Comparison of ENCODE assay signal across 12 cellular contexts in genomic region chr3:196524527-196524926, GRCh38. TPM values are rescaled to one million over a fixed set of nuclear protein-coding genes. Genes with fewer than 3 reads are reported as not detected.
DNase-seq lines count a peak whose midpoint lies in the region; ATAC-seq and TF ChIP-seq lines count a peak whose summit lies in the region.
"Had no signal": no experiment of that assay in that cellular context is flagged by ENCODE, and none has a peak within 500 bp of the region (broad histone marks: within the 10 kb centered on the region; RNA-seq: fewer than 3 reads in every experiment).

No MANE protein-coding gene starts in this region.

- DNase-seq in HFF-Myc (ENCODE audit: extremely low read depth, low read depth): no peak
- DNase-seq in OCI-LY7 (ENCODE audit: low spot score): peak; percentile 36
- no peak for DNase-seq in endodermal cell
- no peak for DNase-seq in T1000 (lab: John Stamatoyannopoulos, UW)
- no peak for DNase-seq in NCI-H2029 (lab: John Stamatoyannopoulos, UW)
- DNase-seq in left lung: no peak
- DNase-seq: C1 segment of cervical spinal cord; effector memory CD8-positive, alpha-beta T cell; MG63 had no signal

- H3K4me1 ChIP-seq in OCI-LY7 (ENCODE audit: insufficient read depth, low read length, poor library complexity, severe bottlenecking) (peaks cover 8% of the 10 kb centered on the region), endodermal cell (ENCODE audit: control insufficient read depth, insufficient read depth, low read length) (no peaks in the 10 kb centered on the region), left lung (peaks cover 0 to 4% of the 10 kb centered on the region in 2 donors)

- POLR2A ChIA-PET in OCI-LY7 (lab: Charles Lee): interaction anchor here (0.6 to 0.7 kb wide), 2 partner anchors 161 to 1005 kb away, joined by 3 read pairs; no protein-coding TSS in a partner anchor

- no peak overlapping the region for H3K27ac Mint-ChIP-seq in endodermal cell
- H3K27ac Mint-ChIP-seq: effector memory CD8-positive, alpha-beta T cell; type B pancreatic cell had no signal

- no peak overlapping the region for H3K4me2 ChIP-seq in OCI-LY7 (ENCODE audit: low read length)

- ATAC-seq in HG03039 (IDR thresholded peaks at IDR 0.05; ENCODE audit: unreplicated experiment) (no peak), left lung (no peak)
- ATAC-seq: effector memory CD8-positive, alpha-beta T cell had no signal

- no peaks in the 10 kb centered on the region for H3K36me3 Mint-ChIP-seq in endodermal cell (ENCODE audit: low read depth)

- no peak overlapping the region for H3K4me3 Mint-ChIP-seq in endodermal cell
- H3K4me3 Mint-ChIP-seq: effector memory CD8-positive, alpha-beta T cell; type B pancreatic cell had no signal

- intact Hi-C loops in OCI-LY7 (cut with micrococcal nuclease; ENCODE audit: unreplicated experiment): no loop called here
- intact Hi-C loops in left lung (cut with DNase I): loop anchor here in 1 of 2 donors (10.0 kb wide), 1 partner anchor 270 kb away; no protein-coding TSS in a partner anchor

- no peak overlapping the region for H3K9ac ChIP-seq in endodermal cell (ENCODE audit: extremely low read depth, low read length, poor library complexity, severe bottlenecking)

- H3K27me3 Mint-ChIP-seq in endodermal cell (ENCODE audit: insufficient read depth): peaks cover 5% of the 10 kb centered on the region
- H3K27me3 Mint-ChIP-seq: effector memory CD8-positive, alpha-beta T cell had no signal

- peak; percentile 38 for TF ChIP-seq CTCF in C4-2B (conservative IDR thresholded peaks at IDR 0.05)
- peak; percentile 8 for TF ChIP-seq CTCF in HFF-Myc (IDR thresholded peaks at IDR 0.05; ENCODE audit: low read depth, low read length, missing control alignments)
- peak; percentile 50 for TF ChIP-seq CTCF in OCI-LY7 (conservative IDR thresholded peaks at IDR 0.05; ENCODE audit: low read length)
- peak; percentile 58 for TF ChIP-seq CTCF in endodermal cell (conservative IDR thresholded peaks at IDR 0.05)
- no peak for TF ChIP-seq CTCF in left lung (IDR thresholded peaks at IDR 0.05)

- no peaks in the 10 kb centered on the region for H4K20me1 ChIP-seq in OCI-LY7 (ENCODE audit: insufficient read depth, low read length)

- no TSS peak for BruUV-seq in OCI-LY7 (replicated peaks; lab: Mats Ljungman, UMichigan)

- no peaks in the 10 kb centered on the region for H3K36me3 ChIP-seq in OCI-LY7 (ENCODE audit: insufficient read depth, low read length)
- H3K36me3 ChIP-seq in endodermal cell (ENCODE audit: control insufficient read depth, insufficient read depth, low read length): no peaks in the 10 kb centered on the region
- no peaks in the 10 kb centered on the region for H3K36me3 ChIP-seq in left lung
- H3K36me3 ChIP-seq: MG63 had no signal

- peaks cover 30% of the 10 kb centered on the region for H3K9me3 Mint-ChIP-seq in endodermal cell

- no peaks in the 10 kb centered on the region for H3K9me2 ChIP-seq in OCI-LY7 (ENCODE audit: insufficient read depth, low read length)

- peaks cover 10% of the 10 kb centered on the region for H3K9me3 ChIP-seq in OCI-LY7 (ENCODE audit: low read length)
- H3K9me3 ChIP-seq in endodermal cell (ENCODE audit: control insufficient read depth, low read length): peaks cover 25% of the 10 kb centered on the region
- H3K9me3 ChIP-seq in left lung: peaks cover 0 to 29% of the 10 kb centered on the region in 2 donors

- CTCF ChIA-PET in OCI-LY7 (lab: Charles Lee; ENCODE audit: unreplicated experiment): no interaction called here

- H3K79me2 ChIP-seq in OCI-LY7 (ENCODE audit: insufficient read depth, low read depth, low read length): no peaks in the 10 kb centered on the region

- H2AFZ ChIP-seq in OCI-LY7 (ENCODE audit: low read length): no peak overlapping the region

- WGBS in endodermal cell (ENCODE audit: insufficient coverage in 1 of 2, insufficient read length in 1 of 2), 2 experiments: 63 to 77% methylated on average over 3 to 5 of the region's 5 CpGs

- H3K4me1 Mint-ChIP-seq in endodermal cell: no peaks in the 10 kb centered on the region

- no peaks in the 10 kb centered on the region for H3K27me3 ChIP-seq in endodermal cell (ENCODE audit: control insufficient read depth, insufficient read depth, low read length, poor library complexity, severe bottlenecking)
- H3K27me3 ChIP-seq in left lung: peaks cover 0 to 12% of the 10 kb centered on the region in 2 donors
- H3K27me3 ChIP-seq: MG63 had no signal

- no peak overlapping the region for H3K4me3 ChIP-seq in HFF-Myc (replicated peaks; ENCODE audit: low read depth, low read length)
- no peak overlapping the region for H3K4me3 ChIP-seq in OCI-LY7 (ENCODE audit: low read depth, low read length, poor library complexity, severe bottlenecking)
- no peak overlapping the region for H3K4me3 ChIP-seq in endodermal cell (ENCODE audit: low read length)
- no peak overlapping the region for H3K4me3 ChIP-seq in left lung
- H3K4me3 ChIP-seq: MG63 had no signal

- H3K27ac ChIP-seq in C4-2B: no peak overlapping the region
- H3K27ac ChIP-seq in OCI-LY7 (ENCODE audit: low read depth, low read length, poor library complexity, severe bottlenecking): no peak overlapping the region
- H3K27ac ChIP-seq in endodermal cell (ENCODE audit: low read depth, low read length): no peak overlapping the region
- H3K27ac ChIP-seq in left lung: no peak overlapping the region

RNA-seq across cellular contexts. Expression of gene SMCO1, which starts 9.4 kb away (rescaled TPM):
- total RNA-seq in OCI-LY7 (2014; rRNA removed; shearing (Covaris generic)): not detected in 2 replicates
- total RNA-seq in OCI-LY7 (2022): not detected in 2 replicates
- total RNA-seq in endodermal cell: not detected
- not detected for polyA plus RNA-seq in endodermal cell (2013, experiment 1 of 2)
- polyA plus RNA-seq in endodermal cell (2013, experiment 2 of 2): not detected
- total RNA-seq in left lung: not detected

RNA-seq across cellular contexts. Expression of gene RNF168, which starts 21.0 kb away (rescaled TPM):
- total RNA-seq in OCI-LY7 (2014; rRNA removed; shearing (Covaris generic)): 29.6 and 31.3 TPM in 2 replicates
- total RNA-seq in OCI-LY7 (2022) (38.1 and 38.7 TPM in 2 replicates), endodermal cell (10 to 100 TPM; 37.3 to 48.4 TPM), left lung (10 to 100 TPM; 22.8 to 30.0 TPM)
- 21.2 TPM for polyA plus RNA-seq in endodermal cell (2013, experiment 1 of 2)
- polyA plus RNA-seq in endodermal cell (2013, experiment 2 of 2): 24.4 TPM

RNA-seq across cellular contexts. Expression of gene WDR53, which starts 43.8 kb away (rescaled TPM):
- total RNA-seq in OCI-LY7 (2014; rRNA removed; shearing (Covaris generic)): 10.8 TPM in 2 replicates
- total RNA-seq in OCI-LY7 (2022) (15.6 and 16.5 TPM in 2 replicates), endodermal cell (10 to 100 TPM; 15.1 to 23.0 TPM), left lung (10 to 100 TPM; 10.2 to 10.7 TPM)
- polyA plus RNA-seq in endodermal cell (2013, experiment 1 of 2): 13.1 TPM
- 10.7 TPM for polyA plus RNA-seq in endodermal cell (2013, experiment 2 of 2)

RNA-seq across cellular contexts. Expression of gene FBXO45, which starts 43.9 kb away (rescaled TPM):
- 10.6 and 12.5 TPM in 2 replicates for total RNA-seq in OCI-LY7 (2014; rRNA removed; shearing (Covaris generic))
- 15.5 and 15.6 TPM in 2 replicates for total RNA-seq in OCI-LY7 (2022)
- 10 to 100 TPM; 15.9 to 16.4 TPM for total RNA-seq in endodermal cell
- 14.4 TPM for polyA plus RNA-seq in endodermal cell (2013, experiment 1 of 2)
- 14.7 TPM for polyA plus RNA-seq in endodermal cell (2013, experiment 2 of 2)
- total RNA-seq in left lung: 10 to 100 TPM in 1 of 2 donors, 1 to 10 TPM in 1; 8.2 to 10.0 TPM

Comparison
In these comparisons a context has a peak if more than half of its experiments do, and no peak if none do; other contexts are left out.
1. CTCF ChIP-seq: peak in C4-2B (single experiment), HFF-Myc (single experiment), OCI-LY7 (single experiment) and endodermal cell (single experiment); none in left lung (0 of 2).